In the genomic region with DNA sequence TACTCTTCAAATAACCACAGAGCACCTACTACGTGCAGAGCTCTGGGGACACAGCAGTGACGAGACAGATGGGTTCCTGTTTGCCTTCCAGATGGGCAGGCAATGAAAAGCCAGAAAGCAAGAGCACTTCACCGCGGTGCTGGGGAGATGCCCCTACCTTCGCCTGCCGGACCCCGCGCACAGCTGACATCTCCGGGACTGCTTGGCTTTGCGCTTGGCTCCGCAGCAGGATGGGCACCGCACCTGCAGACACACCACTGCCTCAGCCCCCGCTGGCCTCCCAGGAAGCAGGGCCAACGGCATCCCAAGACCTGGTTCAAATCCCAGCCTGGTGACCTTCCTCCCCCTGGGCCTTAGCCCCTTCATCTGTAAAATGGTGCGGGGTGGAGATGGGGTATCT, we compare ENCODE assay signal across 23 cellular contexts. TPM values are rescaled to one million over a fixed set of nuclear protein-coding genes. Genes with fewer than 3 reads are reported as not detected.
"Had no signal": no experiment of that assay in that cellular context is flagged by ENCODE, and none has a peak within 500 bp of the region (broad histone marks: within the 10 kb centered on the region; RNA-seq: fewer than 3 reads in every experiment).

No MANE protein-coding gene starts in this region.

- H3K79me2 ChIP-seq: hepatocyte had no signal

- H3K27me3 ChIP-seq: hepatocyte, thyroid gland had no signal

- H3K27me3 Mint-ChIP-seq: activated CD4-positive, alpha-beta T cell treated with anti-CD3 and anti-CD28 coated beads, Interleukin-2, amount 10 ng/mL, durations not matched to agents 7 days and 5 days had no signal

- H3K9me3 ChIP-seq: prostate gland, thyroid gland had no signal

- H3K36me3 ChIP-seq: prostate gland, thyroid gland, WERI-Rb-1 had no signal

- H3K4me3 Mint-ChIP-seq: activated CD4-positive, alpha-beta T cell treated with anti-CD3 and anti-CD28 coated beads, Interleukin-2, amount 10 ng/mL, durations not matched to agents 7 days and 5 days; activated CD8-positive, alpha-beta memory T cell treated with anti-CD3 and anti-CD28 coated beads, Interleukin-2, amount 10 ng/mL, durations not matched to agents 7 days and 5 days; activated CD8-positive, alpha-beta T cell treated with anti-CD3 and anti-CD28 coated beads for 36 hours; activated naive CD4-positive, alpha-beta T cell treated with anti-CD3 and anti-CD28 coated beads, Interleukin-2, amount 10 ng/mL, durations not matched to agents 7 days and 5 days; immature natural killer cell; nephron progenitor cell; stimulated activated naive CD8-positive, alpha-beta T cell treated with anti-CD3 and anti-CD28 coated beads, Interleukin-15, Interleukin-2, amounts not matched to agents 100 ng/mL and 50 ng/mL, for 24 hours had no signal

- H3K9me3 Mint-ChIP-seq: activated CD4-positive, alpha-beta T cell treated with anti-CD3 and anti-CD28 coated beads, Interleukin-2, amount 10 ng/mL, durations not matched to agents 7 days and 5 days; activated naive CD4-positive, alpha-beta T cell treated with anti-CD3 and anti-CD28 coated beads, Interleukin-2, amount 10 ng/mL, durations not matched to agents 7 days and 5 days; immature natural killer cell; nephron progenitor cell; stimulated activated naive CD8-positive, alpha-beta T cell treated with anti-CD3 and anti-CD28 coated beads, Interleukin-15, Interleukin-2, amounts not matched to agents 100 ng/mL and 50 ng/mL, for 24 hours had no signal

- H3K4me2 ChIP-seq: hepatocyte had no signal

- H3K4me1 ChIP-seq: prostate gland had no signal

- H2AFZ ChIP-seq: hepatocyte had no signal

- ATAC-seq: activated CD8-positive, alpha-beta memory T cell treated with anti-CD3 and anti-CD28 coated beads, Interleukin-2, amount 10 ng/mL, durations not matched to agents 7 days and 5 days; activated CD8-positive, alpha-beta T cell treated with anti-CD3 and anti-CD28 coated beads for 36 hours; esophagus mucosa; left ventricle myocardium superior had no signal

- H3K27ac Mint-ChIP-seq: activated CD4-positive, alpha-beta T cell treated with anti-CD3 and anti-CD28 coated beads, Interleukin-2, amount 10 ng/mL, durations not matched to agents 7 days and 5 days; activated CD8-positive, alpha-beta memory T cell treated with anti-CD3 and anti-CD28 coated beads, Interleukin-2, amount 10 ng/mL, durations not matched to agents 7 days and 5 days; activated CD8-positive, alpha-beta T cell treated with anti-CD3 and anti-CD28 coated beads for 36 hours; activated naive CD4-positive, alpha-beta T cell treated with anti-CD3 and anti-CD28 coated beads, Interleukin-2, amount 10 ng/mL, durations not matched to agents 7 days and 5 days; immature natural killer cell; nephron progenitor cell; stimulated activated naive CD8-positive, alpha-beta T cell treated with anti-CD3 and anti-CD28 coated beads, Interleukin-15, Interleukin-2, amounts not matched to agents 100 ng/mL and 50 ng/mL, for 24 hours had no signal

- DNase-seq: activated CD4-positive, alpha-beta T cell treated with anti-CD3 and anti-CD28 coated beads, Interleukin-2, amount 10 ng/mL, durations not matched to agents 7 days and 5 days; activated CD4-positive, CD25-positive, alpha-beta regulatory T cell treated with anti-CD3 and anti-CD28 coated beads, Interleukin-2, amount 50 U/mL, for 72 hours; activated CD8-positive, alpha-beta memory T cell treated with anti-CD3 and anti-CD28 coated beads, Interleukin-2, amount 10 ng/mL, durations not matched to agents 7 days and 5 days; activated CD8-positive, alpha-beta T cell treated with anti-CD3 and anti-CD28 coated beads for 36 hours; activated effector memory CD4-positive, alpha-beta T cell treated with anti-CD3 and anti-CD28 coated beads, Interleukin-2, amount 50 U/mL, for 16 hours; activated naive CD4-positive, alpha-beta T cell treated with anti-CD3 and anti-CD28 coated beads, Interleukin-2, amount 10 ng/mL, durations not matched to agents 7 days and 5 days; activated T-cell treated with anti-CD3 and anti-CD28 coated beads for 4 hours; amygdala; dermis blood vessel endothelial cell; effector memory CD4-positive, alpha-beta T cell; foreskin melanocyte; immature natural killer cell; left ventricle myocardium superior; nephron progenitor cell; stimulated activated CD4-positive, alpha-beta T cell treated with anti-CD3 and anti-CD28 coated beads, Interleukin-12 subunit alpha, Interleukin-12 subunit beta, amount 100 ng/mL, for 4 hours; stimulated activated CD4-positive, alpha-beta T cell treated with anti-CD3 and anti-CD28 coated beads, Interleukin-4, amount 100 ng/mL, for 4 hours; substantia nigra; thyroid gland; WERI-Rb-1 had no signal

- H3K27ac ChIP-seq: hepatocyte, prostate gland, thyroid gland, WERI-Rb-1 had no signal

- H3K36me3 Mint-ChIP-seq: activated CD8-positive, alpha-beta memory T cell treated with anti-CD3 and anti-CD28 coated beads, Interleukin-2, amount 10 ng/mL, durations not matched to agents 7 days and 5 days; activated naive CD4-positive, alpha-beta T cell treated with anti-CD3 and anti-CD28 coated beads, Interleukin-2, amount 10 ng/mL, durations not matched to agents 7 days and 5 days; immature natural killer cell had no signal

- H3K4me1 Mint-ChIP-seq: immature natural killer cell had no signal

- H3K4me3 ChIP-seq: hepatocyte, prostate gland, thyroid gland had no signal

RNA-seq across cellular contexts. Expression of a gene that starts 17.1 kb away (rescaled TPM):
- total RNA-seq: activated CD4-positive, alpha-beta T cell treated with anti-CD3 and anti-CD28 coated beads, Interleukin-2, amount 10 ng/mL, durations not matched to agents 7 days and 5 days; dermis blood vessel endothelial cell had no signal
- polyA plus RNA-seq: immature natural killer cell had no signal
